33 cellular contexts compared by ENCODE assay signal in the genomic region with DNA sequence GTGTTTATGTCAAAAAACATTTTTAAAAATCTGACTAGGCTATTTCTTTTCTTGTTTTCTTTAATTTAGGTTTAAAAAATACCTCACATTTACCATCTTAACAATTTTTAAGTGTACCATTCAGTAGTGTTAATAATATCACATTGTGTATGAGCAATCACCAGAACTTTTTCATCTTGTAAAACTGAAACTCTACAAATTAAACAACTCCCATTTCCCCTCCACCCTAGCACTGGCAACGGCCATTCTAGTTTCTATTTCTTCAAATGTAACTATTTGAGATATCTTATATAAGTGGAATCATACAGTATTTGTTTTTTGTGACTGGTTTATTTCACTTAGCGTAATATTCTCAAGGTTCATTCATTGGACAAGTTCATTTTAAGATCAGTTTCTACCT. TPM values are rescaled to one million over a fixed set of nuclear protein-coding genes. Genes with fewer than 3 reads are reported as not detected.
A peak's percentile ranks its signal among the peaks of the same experiment; 100 is the strongest.
DNase-seq lines count a peak whose midpoint lies in the region; ATAC-seq and TF ChIP-seq lines count a peak whose summit lies in the region.
"Had no signal": no experiment of that assay in that cellular context is flagged by ENCODE, and none has a peak within 500 bp of the region (broad histone marks: within the 10 kb centered on the region; RNA-seq: fewer than 3 reads in every experiment).

No MANE protein-coding gene starts in this region.

- no TSS peak for BruUV-seq in PC-3 (replicated peaks; lab: Mats Ljungman, UMichigan)

- TF ChIP-seq EP300 in upper lobe of left lung (IDR thresholded peaks at IDR 0.05): no peak

- TF ChIP-seq POLR2A in upper lobe of left lung (IDR thresholded peaks at IDR 0.05): no peak

- intact Hi-C loops in PC-3 (cut with micrococcal nuclease): no loop called here

- H3K27ac ChIP-seq in upper lobe of left lung (no peak overlapping the region), caudate nucleus (ENCODE audit: low read depth, low read length) (no peak overlapping the region), PC-3 (ENCODE audit: low read length) (no peak overlapping the region)
- H3K27ac ChIP-seq: dorsolateral prefrontal cortex, lower lobe of right lung, PC-9 had no signal

- peaks cover 1% of the 10 kb centered on the region for H3K36me3 Mint-ChIP-seq in activated CD8-positive, alpha-beta memory T cell treated with anti-CD3 and anti-CD28 coated beads, Interleukin-2, amount 10 ng/mL, durations not matched to agents 7 days and 5 days
- H3K36me3 Mint-ChIP-seq: activated naive CD8-positive, alpha-beta T cell treated with anti-CD3 and anti-CD28 coated beads, Interleukin-2, amount 10 ng/mL, durations not matched to agents 7 days and 5 days; CD8-positive, alpha-beta memory T cell; IgD-negative memory B cell; type B pancreatic cell had no signal

- no peaks in the 10 kb centered on the region for H3K79me2 ChIP-seq in PC-3 (ENCODE audit: low read length)

- TF ChIP-seq CTCF in upper lobe of left lung (IDR thresholded peaks at IDR 0.05): no peak
- TF ChIP-seq CTCF in PC-3 (conservative IDR thresholded peaks at IDR 0.05; ENCODE audit: low read depth, low read length): no peak

- no peaks in the 10 kb centered on the region for H4K20me1 ChIP-seq in PC-3 (ENCODE audit: low read length)

- ATAC-seq in activated CD8-positive, alpha-beta memory T cell treated with anti-CD3 and anti-CD28 coated beads, Interleukin-2, amount 10 ng/mL, durations not matched to agents 7 days and 5 days: no peak
- peak; percentile 65 for ATAC-seq in GM21529 (IDR thresholded peaks at IDR 0.05; ENCODE audit: unreplicated experiment)
- peak; percentile 75 for ATAC-seq in HG03378 (IDR thresholded peaks at IDR 0.05; ENCODE audit: unreplicated experiment)
- ATAC-seq in upper lobe of left lung (ENCODE audit: low FRiP score in 2 of 2): no peak
- no peak for ATAC-seq in PC-3
- ATAC-seq: activated CD4-positive, CD25-positive, alpha-beta regulatory T cell treated with anti-CD3 and anti-CD28 coated beads, Interleukin-2, amount 50 U/mL, for 24 hours; activated CD8-positive, alpha-beta T cell treated with anti-CD3 and anti-CD28 coated beads for 36 hours; lower lobe of right lung had no signal

- no peak overlapping the region for H3K9ac ChIP-seq in PC-3 (ENCODE audit: low read length)

- POLR2A ChIA-PET in PC-3 (lab: Charles Lee; ENCODE audit: unreplicated experiment): no interaction called here

- no peaks in the 10 kb centered on the region for H3K4me1 ChIP-seq in upper lobe of left lung
- H3K4me1 ChIP-seq in PC-3 (ENCODE audit: insufficient read depth, low read length): no peaks in the 10 kb centered on the region
- H3K4me1 ChIP-seq: lower lobe of right lung had no signal

- H3F3A ChIP-seq in PC-3 (ENCODE audit: low read length, unreplicated experiment): no peaks in the 10 kb centered on the region

- H3K36me3 ChIP-seq in upper lobe of left lung: no peaks in the 10 kb centered on the region
- H3K36me3 ChIP-seq in PC-3 (ENCODE audit: low read depth, low read length): no peaks in the 10 kb centered on the region
- H3K36me3 ChIP-seq: lower lobe of right lung had no signal

- DNase-seq in activated CD8-positive, alpha-beta memory T cell treated with anti-CD3 and anti-CD28 coated beads, Interleukin-2, amount 10 ng/mL, durations not matched to agents 7 days and 5 days: no peak
- DNase-seq in activated CD8-positive, alpha-beta memory T cell treated with anti-CD3 and anti-CD28 coated beads for 24 hours: no peak
- no peak for DNase-seq in upper lobe of left lung
- no peak for DNase-seq in MV-4-11 (lab: John Stamatoyannopoulos, UW)
- no peak for DNase-seq in caudate nucleus (lab: John Stamatoyannopoulos, UW)
- DNase-seq in PC-3: no peak
- DNase-seq: 8988T; activated CD8-positive, alpha-beta T cell treated with anti-CD3 and anti-CD28 coated beads for 36 hours; activated effector memory CD4-positive, alpha-beta T cell treated with anti-CD3 and anti-CD28 coated beads, Interleukin-2, amount 50 U/mL, for 16 hours; activated naive CD8-positive, alpha-beta T cell treated with anti-CD3 and anti-CD28 coated beads, Interleukin-2, amount 10 ng/mL, durations not matched to agents 7 days and 5 days; CD8-positive, alpha-beta memory T cell; cerebellar nuclear complex; DMS153; dorsolateral prefrontal cortex; glutamatergic neuron; HCEC 1CT; lower lobe of right lung; NCI-H1436; NCI-H510A treated with DMSO at 0.1 percent for 48 hours; PC-9; retina; SHP77; small intestine; stimulated activated CD4-positive, alpha-beta T cell treated with anti-CD3 and anti-CD28 coated beads, Interleukin-2, amount 100 ng/mL, for 24 hours; SW 1271 had no signal

- H3K4me3 ChIP-seq in upper lobe of left lung (no peak overlapping the region), PC-3 (ENCODE audit: low read length) (no peak overlapping the region)
- H3K4me3 ChIP-seq: dorsolateral prefrontal cortex, lower lobe of right lung, PC-9 had no signal

- H3K27ac Mint-ChIP-seq in activated CD8-positive, alpha-beta memory T cell treated with anti-CD3 and anti-CD28 coated beads, Interleukin-2, amount 10 ng/mL, durations not matched to agents 7 days and 5 days: peak overlapping the region; percentile 59
- H3K27ac Mint-ChIP-seq: activated CD8-positive, alpha-beta T cell treated with anti-CD3 and anti-CD28 coated beads for 36 hours; activated naive CD8-positive, alpha-beta T cell treated with anti-CD3 and anti-CD28 coated beads, Interleukin-2, amount 10 ng/mL, durations not matched to agents 7 days and 5 days; CD8-positive, alpha-beta memory T cell; IgD-negative memory B cell; nephron; type B pancreatic cell had no signal

- H3K4me3 Mint-ChIP-seq in activated CD8-positive, alpha-beta memory T cell treated with anti-CD3 and anti-CD28 coated beads, Interleukin-2, amount 10 ng/mL, durations not matched to agents 7 days and 5 days: no peak overlapping the region
- H3K4me3 Mint-ChIP-seq: activated CD8-positive, alpha-beta T cell treated with anti-CD3 and anti-CD28 coated beads for 36 hours; activated naive CD8-positive, alpha-beta T cell treated with anti-CD3 and anti-CD28 coated beads, Interleukin-2, amount 10 ng/mL, durations not matched to agents 7 days and 5 days; CD8-positive, alpha-beta memory T cell; nephron; type B pancreatic cell had no signal

- H3K9me3 Mint-ChIP-seq in activated CD8-positive, alpha-beta memory T cell treated with anti-CD3 and anti-CD28 coated beads, Interleukin-2, amount 10 ng/mL, durations not matched to agents 7 days and 5 days (ENCODE audit: low read depth): peaks cover 6% of the 10 kb centered on the region
- H3K9me3 Mint-ChIP-seq: activated naive CD8-positive, alpha-beta T cell treated with anti-CD3 and anti-CD28 coated beads, Interleukin-2, amount 10 ng/mL, durations not matched to agents 7 days and 5 days had no signal

- H3K27me3 ChIP-seq in upper lobe of left lung: no peaks in the 10 kb centered on the region
- no peaks in the 10 kb centered on the region for H3K27me3 ChIP-seq in PC-3 (ENCODE audit: low read length)
- H3K27me3 ChIP-seq: dorsolateral prefrontal cortex had no signal

- no peak overlapping the region for H2AFZ ChIP-seq in PC-3 (ENCODE audit: low read length)
- H2AFZ ChIP-seq: PC-9 had no signal

- WGBS in upper lobe of left lung, 2 donors: 56 to 62% methylated on average over 2 of the region's 2 CpGs

- H3K9me3 ChIP-seq in upper lobe of left lung: no peaks in the 10 kb centered on the region
- H3K9me3 ChIP-seq in PC-3 (ENCODE audit: low read length): no peaks in the 10 kb centered on the region
- H3K9me3 ChIP-seq: lower lobe of right lung had no signal

- CTCF ChIA-PET in activated CD8-positive, alpha-beta memory T cell treated with anti-CD3 and anti-CD28 coated beads, Interleukin-2, amount 10 ng/mL, durations not matched to agents 7 days and 5 days (lab: Charles Lee): no interaction called here
- CTCF ChIA-PET in PC-3 (lab: Charles Lee): no interaction called here

- no peaks in the 10 kb centered on the region for H3K9me2 ChIP-seq in PC-3 (replicated peaks; ENCODE audit: low read length)

- no peaks in the 10 kb centered on the region for H3K27me3 Mint-ChIP-seq in activated CD8-positive, alpha-beta memory T cell treated with anti-CD3 and anti-CD28 coated beads, Interleukin-2, amount 10 ng/mL, durations not matched to agents 7 days and 5 days
- H3K27me3 Mint-ChIP-seq: activated CD8-positive, alpha-beta T cell treated with anti-CD3 and anti-CD28 coated beads for 36 hours; activated naive CD8-positive, alpha-beta T cell treated with anti-CD3 and anti-CD28 coated beads, Interleukin-2, amount 10 ng/mL, durations not matched to agents 7 days and 5 days; CD8-positive, alpha-beta memory T cell; IgD-negative memory B cell; type B pancreatic cell had no signal

- H3K4me1 Mint-ChIP-seq in activated CD8-positive, alpha-beta memory T cell treated with anti-CD3 and anti-CD28 coated beads, Interleukin-2, amount 10 ng/mL, durations not matched to agents 7 days and 5 days: peaks cover 4% of the 10 kb centered on the region
- H3K4me1 Mint-ChIP-seq: activated naive CD8-positive, alpha-beta T cell treated with anti-CD3 and anti-CD28 coated beads, Interleukin-2, amount 10 ng/mL, durations not matched to agents 7 days and 5 days; CD8-positive, alpha-beta memory T cell; nephron had no signal

- H3K4me2 ChIP-seq in PC-3 (ENCODE audit: low read length): no peak overlapping the region
- H3K4me2 ChIP-seq: PC-9 had no signal

RNA-seq across cellular contexts. Expression of a gene that starts 27.7 kb away (rescaled TPM):
- total RNA-seq in activated CD8-positive, alpha-beta memory T cell treated with anti-CD3 and anti-CD28 coated beads, Interleukin-2, amount 10 ng/mL, durations not matched to agents 7 days and 5 days: not detected
- 1 to 10 TPM; 1.0 to 2.9 (median 2.2) TPM for total RNA-seq in upper lobe of left lung
- 5.0 TPM in 2 replicates for total RNA-seq in PC-3 (2014; rRNA removed)
- total RNA-seq: activated CD8-positive, alpha-beta T cell treated with anti-CD3 and anti-CD28 coated beads for 36 hours; activated naive CD8-positive, alpha-beta T cell treated with anti-CD3 and anti-CD28 coated beads, Interleukin-2, amount 10 ng/mL, durations not matched to agents 7 days and 5 days; CD8-positive, alpha-beta memory T cell; MCF 10A; osteocyte had no signal

Comparison
In these comparisons a context has a peak if more than half of its experiments do, and no peak if none do; other contexts are left out.
1. ATAC-seq: peak in GM21529 (single experiment) and HG03378 (single experiment); none in activated CD8-positive, alpha-beta memory T cell treated with anti-CD3 and anti-CD28 coated beads, Interleukin-2, amount 10 ng/mL, durations not matched to agents 7 days and 5 days (single experiment), upper lobe of left lung (0 of 2) and PC-3 (single experiment).